Comparison of ENCODE assay signal across 17 cellular contexts in the genomic region with DNA sequence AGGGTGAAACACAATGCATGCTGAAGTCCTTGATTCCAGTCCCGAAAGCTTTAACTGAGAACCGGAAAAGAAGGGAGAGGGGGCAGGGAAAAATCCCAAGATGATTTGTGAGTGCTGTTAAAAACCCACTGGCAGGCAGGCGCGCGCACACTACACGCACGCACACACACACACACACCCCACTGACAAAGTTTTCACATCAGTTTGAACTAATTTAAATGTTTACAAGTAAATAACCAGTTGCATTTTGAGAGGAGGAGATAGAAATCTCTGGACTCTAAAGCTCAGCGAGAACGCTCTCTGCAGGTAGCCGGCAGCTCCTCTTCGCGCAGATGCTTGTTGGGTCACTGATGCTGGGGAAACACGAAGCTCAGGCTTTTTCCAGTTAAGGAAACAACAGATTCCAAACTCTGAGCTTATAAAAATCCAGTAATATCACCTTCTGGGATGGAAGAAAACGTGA. TPM values are rescaled to one million over a fixed set of nuclear protein-coding genes. Genes with fewer than 3 reads are reported as not detected.
DNase-seq lines count a peak whose midpoint lies in the region; ATAC-seq, FAIRE-seq and TF ChIP-seq lines count a peak whose summit lies in the region.
"Had no signal": no experiment of that assay in that cellular context is flagged by ENCODE, and none has a peak within 500 bp of the region (broad histone marks: within the 10 kb centered on the region; RNA-seq: fewer than 3 reads in every experiment).

No MANE protein-coding gene starts in this region.

- DNase-seq in SK-MEL-5 (ENCODE audit: low read depth, low spot score) (peak; percentile 11), iPS DF 6.9 (ENCODE audit: low read depth, low spot score) (no peak), pancreas (no peak), immature natural killer cell (no peak), NCI-H187 (lab: John Stamatoyannopoulos, UW) (no peak)
- DNase-seq in activated CD4-positive, alpha-beta memory T cell treated with anti-CD3 and anti-CD28 coated beads for 36 hours: no peak
- DNase-seq: CD4-positive, CD25-positive, alpha-beta regulatory T cell; foreskin melanocyte; NCI-H1417 treated with DMSO at 0.1 percent for 48 hours had no signal

- CTCF ChIA-PET in HEK293 (lab: Yijun Ruan, JAX): no interaction called here
- CTCF ChIA-PET in activated CD4-positive, alpha-beta memory T cell treated with anti-CD3 and anti-CD28 coated beads for 36 hours (lab: Charles Lee): no interaction called here

- peaks cover 5 to 34% (median 10%) of the 10 kb centered on the region in 3 donors for H3K27me3 Mint-ChIP-seq in immature natural killer cell (ENCODE audit: low read depth in 3 of 3)
- peaks cover 54% of the 10 kb centered on the region for H3K27me3 Mint-ChIP-seq in activated CD4-positive, alpha-beta memory T cell treated with anti-CD3 and anti-CD28 coated beads for 36 hours

- ATAC-seq in pancreas (peak in 3 of 4 donors; percentile 21 to 44 (median 40)), GM21367 (IDR thresholded peaks at IDR 0.05; ENCODE audit: unreplicated experiment) (no peak)

- TF ChIP-seq CTCF in HEK293 (tag by site-specific recombination; IDR thresholded peaks at IDR 0.05): no peak
- no peak for TF ChIP-seq CTCF in pancreas (IDR thresholded peaks at IDR 0.05)

- peaks cover 29% of the 10 kb centered on the region for H3K27me3 ChIP-seq in iPS DF 6.9 (ENCODE audit: control insufficient read depth, insufficient read depth, low read length)
- H3K27me3 ChIP-seq in pancreas: no peaks in the 10 kb centered on the region
- H3K27me3 ChIP-seq: right atrium auricular region had no signal

- H3K4me1 ChIP-seq in HEK293 (ENCODE audit: control insufficient read depth, insufficient read depth, low read length): no peaks in the 10 kb centered on the region
- H3K4me1 ChIP-seq in iPS DF 6.9 (ENCODE audit: control insufficient read depth, insufficient read depth, low read length): peaks cover 2% of the 10 kb centered on the region; the same call in 1 of the 2 replicates
- H3K4me1 ChIP-seq in pancreas: no peaks in the 10 kb centered on the region
- H3K4me1 ChIP-seq: right atrium auricular region had no signal

- H3K9me3 ChIP-seq in HEK293 (ENCODE audit: control insufficient read depth, insufficient read depth, low read depth, low read length): no peaks in the 10 kb centered on the region
- no peaks in the 10 kb centered on the region for H3K9me3 ChIP-seq in iPS DF 6.9 (ENCODE audit: control insufficient read depth, insufficient read depth, low read length)
- H3K9me3 ChIP-seq in pancreas: no peaks in the 10 kb centered on the region
- H3K9me3 ChIP-seq: right atrium auricular region had no signal

- no CpG with 5 or more reads among the region's 14 CpGs for WGBS in iPS DF 6.9 (ENCODE audit: insufficient coverage, insufficient read length)
- WGBS in pancreas, 2 donors: 3 to 6% methylated on average over 14 of the region's 14 CpGs

- H3K27ac Mint-ChIP-seq in immature natural killer cell: no peak overlapping the region
- H3K27ac Mint-ChIP-seq in activated CD4-positive, alpha-beta memory T cell treated with anti-CD3 and anti-CD28 coated beads for 36 hours: no peak overlapping the region
- H3K27ac Mint-ChIP-seq: activated naive CD8-positive, alpha-beta T cell; CD4-positive, CD25-positive, alpha-beta regulatory T cell; dendritic cell treated with granulocyte-macrophage colony-stimulating factor and Interleukin-4, amounts not matched to agents 40 ng/mL and 50 ng/mL, for 4 days; IgD-negative memory B cell had no signal

- intact Hi-C loops in pancreas (cut with DNase I): no loop called here
- intact Hi-C loops in activated CD4-positive, alpha-beta memory T cell treated with anti-CD3 and anti-CD28 coated beads for 36 hours (cut with micrococcal nuclease): no loop called here

- H3K27ac ChIP-seq in HEK293 (ENCODE audit: extremely low read depth, low read depth, low read length) (no peak overlapping the region), iPS DF 6.9 (ENCODE audit: low read length) (no peak overlapping the region), pancreas (no peak overlapping the region)
- H3K27ac ChIP-seq: right atrium auricular region had no signal

- H3K4me3 ChIP-seq in HEK293 (ENCODE audit: low read depth, low read length) (peak overlapping the region; percentile 7; the same call in 1 of the 2 replicates), iPS DF 6.9 (ENCODE audit: low read length) (peak overlapping the region; percentile 34; the same call in 1 of the 2 replicates), pancreas (peak overlapping the region in 2 of 4 donors; percentile 37 to 42)
- H3K4me3 ChIP-seq: lung, right atrium auricular region had no signal

- POLR2A ChIA-PET in HEK293 (lab: Yijun Ruan, JAX): no interaction called here
- POLR2A ChIA-PET in activated CD4-positive, alpha-beta memory T cell treated with anti-CD3 and anti-CD28 coated beads for 36 hours (lab: Charles Lee): no interaction called here

- H3K36me3 Mint-ChIP-seq in immature natural killer cell: peaks cover 0 to 8% (median 3%) of the 10 kb centered on the region in 3 donors
- no peaks in the 10 kb centered on the region for H3K36me3 Mint-ChIP-seq in activated CD4-positive, alpha-beta memory T cell treated with anti-CD3 and anti-CD28 coated beads for 36 hours
- H3K36me3 Mint-ChIP-seq: activated naive CD8-positive, alpha-beta T cell; CD4-positive, CD25-positive, alpha-beta regulatory T cell; IgD-negative memory B cell had no signal

- H3K36me3 ChIP-seq in HEK293 (ENCODE audit: control insufficient read depth in 2 of 2, insufficient read depth in 1 of 2, low read length in 2 of 2): no peaks in the 10 kb centered on the region
- no peaks in the 10 kb centered on the region for H3K36me3 ChIP-seq in iPS DF 6.9 (ENCODE audit: control insufficient read depth, insufficient read depth, low read length)
- H3K36me3 ChIP-seq in pancreas: no peaks in the 10 kb centered on the region
- H3K36me3 ChIP-seq: right atrium auricular region had no signal

- no peak overlapping the region for H3K4me3 Mint-ChIP-seq in immature natural killer cell
- H3K4me3 Mint-ChIP-seq in activated CD4-positive, alpha-beta memory T cell treated with anti-CD3 and anti-CD28 coated beads for 36 hours: no peak overlapping the region
- H3K4me3 Mint-ChIP-seq: activated naive CD8-positive, alpha-beta T cell; CD4-positive, CD25-positive, alpha-beta regulatory T cell; dendritic cell treated with granulocyte-macrophage colony-stimulating factor and Interleukin-4, amounts not matched to agents 40 ng/mL and 50 ng/mL, for 4 days had no signal

- peaks cover 0 to 12% of the 10 kb centered on the region in 2 donors for H3K4me1 Mint-ChIP-seq in immature natural killer cell
- peaks cover 13% of the 10 kb centered on the region for H3K4me1 Mint-ChIP-seq in activated CD4-positive, alpha-beta memory T cell treated with anti-CD3 and anti-CD28 coated beads for 36 hours (ENCODE audit: low read depth)
- H3K4me1 Mint-ChIP-seq: IgD-negative memory B cell had no signal

- FAIRE-seq in pancreas (lab: Jason Lieb, UNC): no peak

- in situ Hi-C loops in SK-MEL-5 (cut with HindIII; ENCODE audit: low pct_unique_long_range_greater_than_20kb, low sequenced_read_pairs): no loop called here

- H3K9me3 Mint-ChIP-seq in immature natural killer cell: peaks cover 6 to 48% (median 15%) of the 10 kb centered on the region in 6 donors
- no peaks in the 10 kb centered on the region for H3K9me3 Mint-ChIP-seq in activated CD4-positive, alpha-beta memory T cell treated with anti-CD3 and anti-CD28 coated beads for 36 hours
- H3K9me3 Mint-ChIP-seq: dendritic cell treated with granulocyte-macrophage colony-stimulating factor and Interleukin-4, amounts not matched to agents 40 ng/mL and 50 ng/mL, for 4 days had no signal

TF ChIP-seq in HEK293, 187 proteins besides CTCF, POLR2A, EP300 and RAD21:
- no peak for TF ChIP-seq ZXDB (tag by site-specific recombination; IDR thresholded peaks at IDR 0.05)
- TF ChIP-seq ZNF302 (tag by site-specific recombination; IDR thresholded peaks at IDR 0.05; ENCODE audit: low read depth): no peak
- TF ChIP-seq ZNF354C (tag by site-specific recombination; IDR thresholded peaks at IDR 0.05; ENCODE audit: borderline replicate concordance, low read depth): no peak
- no peak for TF ChIP-seq ZNF585B (tag by site-specific recombination; IDR thresholded peaks at IDR 0.05)
- no peak for TF ChIP-seq ZNF600 (tag by site-specific recombination; IDR thresholded peaks at IDR 0.05)
- TF ChIP-seq, protein P1, sequence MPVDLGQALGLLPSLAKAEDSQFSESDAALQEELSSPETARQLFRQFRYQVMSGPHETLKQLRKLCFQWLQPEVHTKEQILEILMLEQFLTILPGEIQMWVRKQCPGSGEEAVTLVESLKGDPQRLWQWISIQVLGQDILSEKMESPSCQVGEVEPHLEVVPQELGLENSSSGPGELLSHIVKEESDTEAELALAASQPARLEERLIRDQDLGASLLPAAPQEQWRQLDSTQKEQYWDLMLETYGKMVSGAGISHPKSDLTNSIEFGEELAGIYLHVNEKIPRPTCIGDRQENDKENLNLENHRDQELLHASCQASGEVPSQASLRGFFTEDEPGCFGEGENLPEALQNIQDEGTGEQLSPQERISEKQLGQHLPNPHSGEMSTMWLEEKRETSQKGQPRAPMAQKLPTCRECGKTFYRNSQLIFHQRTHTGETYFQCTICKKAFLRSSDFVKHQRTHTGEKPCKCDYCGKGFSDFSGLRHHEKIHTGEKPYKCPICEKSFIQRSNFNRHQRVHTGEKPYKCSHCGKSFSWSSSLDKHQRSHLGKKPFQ (tag by site-specific recombination; IDR thresholded peaks at IDR 0.05): no peak
- TF ChIP-seq ZBTB8A (tag by site-specific recombination; IDR thresholded peaks at IDR 0.05): no peak

RNA-seq across cellular contexts. Expression of a gene that starts 0.8 kb away (rescaled TPM):
- total RNA-seq in SK-MEL-5 (2014; rRNA removed; shearing (Covaris generic)): 0.05 and 0.08 TPM in 2 replicates
- 0.12 and 0.19 TPM in 2 replicates for polyA plus RNA-seq in SK-MEL-5 (2015; cell fraction: cytosol; rRNA removed)
- polyA plus RNA-seq in SK-MEL-5 (2015; cell fraction: nucleus; rRNA removed): 0.11 TPM in 1 of 2 replicates, not detected in the other
- total RNA-seq in pancreas: 1 to 10 TPM in 1 of 6 donors, under 1 TPM in 5; 0.18 to 1.0 (median 0.39) TPM
- polyA plus RNA-seq in pancreas (under 1 TPM; 0.19 to 0.33 TPM), immature natural killer cell (not detected)
- not detected for total RNA-seq in activated CD4-positive, alpha-beta memory T cell treated with anti-CD3 and anti-CD28 coated beads for 36 hours
- total RNA-seq: CD4-positive, CD25-positive, alpha-beta regulatory T cell; right atrium auricular region; T-helper 2 cell treated with Interferon-gamma antibody and Interleukin-4, amounts not matched to agents 100 ng/mL and 5 ng/mL, for 36 hours had no signal
- polyA plus RNA-seq: CD4-positive, CD25-positive, alpha-beta regulatory T cell; IgD-negative memory B cell; lung had no signal
